In the genomic region with DNA sequence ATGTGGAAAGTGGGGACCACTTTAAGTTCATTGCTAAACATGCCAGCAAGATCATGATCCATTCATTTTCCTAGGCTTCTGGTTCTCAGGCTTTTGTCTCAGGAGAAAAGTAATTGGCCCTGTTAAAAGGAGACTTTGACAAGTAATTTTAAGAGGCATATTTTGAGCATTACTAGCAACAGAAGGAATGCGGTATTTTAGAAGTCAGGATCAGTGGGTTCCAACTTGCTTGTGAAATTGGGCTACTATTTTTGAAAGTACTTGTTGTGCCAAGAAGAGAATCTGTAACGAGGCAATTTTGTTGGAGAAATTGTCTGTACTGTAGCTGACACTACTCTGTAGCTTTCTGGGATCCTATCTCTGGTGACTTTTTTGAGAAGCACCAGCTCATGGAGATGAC, we compare ENCODE assay signal across 13 cellular contexts. TPM values are rescaled to one million over a fixed set of nuclear protein-coding genes. Genes with fewer than 3 reads are reported as not detected.
DNase-seq lines count a peak whose midpoint lies in the region; ATAC-seq and TF ChIP-seq lines count a peak whose summit lies in the region.
"Had no signal": no experiment of that assay in that cellular context is flagged by ENCODE, and none has a peak within 500 bp of the region (broad histone marks: within the 10 kb centered on the region; RNA-seq: fewer than 3 reads in every experiment).

No MANE protein-coding gene starts in this region.

- WGBS in lung, 2 donors: 59 to 80% methylated on average over 2 of the region's 2 CpGs

- peaks cover 6% of the 10 kb centered on the region for H3K36me3 Mint-ChIP-seq in activated naive CD8-positive, alpha-beta T cell
- H3K36me3 Mint-ChIP-seq in activated naive CD8-positive, alpha-beta T cell treated with anti-CD3 and anti-CD28 coated beads, Interleukin-2, amount 50 U/mL, for 24 hours (ENCODE audit: low read depth): peaks cover 9% of the 10 kb centered on the region

- H3K4me1 ChIP-seq in lung (ENCODE audit: control insufficient read depth in 2 of 2, insufficient read depth in 2 of 2, low read length in 2 of 2) (peaks cover 2 to 26% of the 10 kb centered on the region in 2 donors), uterus (peaks cover 0 to 12% of the 10 kb centered on the region in 2 donors)

- no peak for DNase-seq in activated naive CD8-positive, alpha-beta T cell treated with anti-CD3 and anti-CD28 coated beads, Interleukin-2, amount 50 U/mL, for 24 hours
- DNase-seq in dorsolateral prefrontal cortex (no peak), lung (ENCODE audit: low spot score) (no peak), uterus (no peak), MV-4-11 (lab: John Stamatoyannopoulos, UW) (no peak), mesenteric fat pad (ENCODE audit: low spot score) (no peak)
- DNase-seq: activated B cell treated with CpG ODN at 0.5 μM for 24 hours, foreskin melanocyte, NCI-H2029 treated with DMSO at 0.1 percent for 48 hours had no signal

- H3K9me3 ChIP-seq in lung (ENCODE audit: control insufficient read depth in 2 of 2, insufficient read depth in 1 of 2, low read length in 1 of 2): no peaks in the 10 kb centered on the region
- H3K9me3 ChIP-seq in uterus: no peaks in the 10 kb centered on the region
- H3K9me3 ChIP-seq: suprapubic skin had no signal

- peak overlapping the region in 42 of 59 donors; percentile 2 to 86 (median 62) for H3K27ac ChIP-seq in dorsolateral prefrontal cortex
- H3K27ac ChIP-seq in lung (ENCODE audit: low read depth in 1 of 2, low read length in 1 of 2): peak overlapping the region in 1 of 2 donors; percentile 67
- H3K27ac ChIP-seq in uterus: peak overlapping the region; percentile 75 to 77
- H3K27ac ChIP-seq: 22Rv1, suprapubic skin had no signal

- peak overlapping the region; percentile 31 for H3K27ac Mint-ChIP-seq in activated naive CD8-positive, alpha-beta T cell
- H3K27ac Mint-ChIP-seq in activated naive CD8-positive, alpha-beta T cell treated with anti-CD3 and anti-CD28 coated beads, Interleukin-2, amount 50 U/mL, for 24 hours: no peak overlapping the region
- H3K27ac Mint-ChIP-seq: activated B cell treated with CpG ODN at 0.5 μM for 24 hours had no signal

- no peak overlapping the region for H3K4me3 Mint-ChIP-seq in activated naive CD8-positive, alpha-beta T cell
- no peak overlapping the region for H3K4me3 Mint-ChIP-seq in activated naive CD8-positive, alpha-beta T cell treated with anti-CD3 and anti-CD28 coated beads, Interleukin-2, amount 50 U/mL, for 24 hours
- H3K4me3 Mint-ChIP-seq: activated B cell treated with CpG ODN at 0.5 μM for 24 hours had no signal

- no peaks in the 10 kb centered on the region for H3K9me3 Mint-ChIP-seq in activated naive CD8-positive, alpha-beta T cell (ENCODE audit: low read depth)
- H3K9me3 Mint-ChIP-seq in activated naive CD8-positive, alpha-beta T cell treated with anti-CD3 and anti-CD28 coated beads, Interleukin-2, amount 50 U/mL, for 24 hours: no peaks in the 10 kb centered on the region
- H3K9me3 Mint-ChIP-seq: activated B cell treated with CpG ODN at 0.5 μM for 24 hours had no signal

- H3K4me1 Mint-ChIP-seq in activated naive CD8-positive, alpha-beta T cell (ENCODE audit: low read depth): peaks cover 59% of the 10 kb centered on the region
- peaks cover 32% of the 10 kb centered on the region for H3K4me1 Mint-ChIP-seq in activated naive CD8-positive, alpha-beta T cell treated with anti-CD3 and anti-CD28 coated beads, Interleukin-2, amount 50 U/mL, for 24 hours

- H3K27me3 Mint-ChIP-seq in activated naive CD8-positive, alpha-beta T cell: no peaks in the 10 kb centered on the region
- H3K27me3 Mint-ChIP-seq in activated naive CD8-positive, alpha-beta T cell treated with anti-CD3 and anti-CD28 coated beads, Interleukin-2, amount 50 U/mL, for 24 hours: no peaks in the 10 kb centered on the region
- H3K27me3 Mint-ChIP-seq: activated B cell treated with CpG ODN at 0.5 μM for 24 hours had no signal

- intact Hi-C loops in dorsolateral prefrontal cortex (cut with DNase I) (no loop called here), uterus (cut with DNase I; ENCODE audit: low total_unique reads) (no loop called here)

- ATAC-seq in activated naive CD8-positive, alpha-beta T cell treated with anti-CD3 and anti-CD28 coated beads, Interleukin-2, amount 50 U/mL, for 24 hours: no peak
- ATAC-seq in lung (ENCODE audit: insufficient read depth, low FRiP score) (peak; percentile 41), GM21360 (IDR thresholded peaks at IDR 0.05; ENCODE audit: unreplicated experiment) (no peak)

- H3K36me3 ChIP-seq in lung (ENCODE audit: control insufficient read depth in 2 of 2, insufficient read depth in 2 of 2, low read length in 2 of 2) (no peaks in the 10 kb centered on the region), uterus (no peaks in the 10 kb centered on the region)
- H3K36me3 ChIP-seq: suprapubic skin had no signal

- no peak for TF ChIP-seq POLR2A in uterus (IDR thresholded peaks at IDR 0.05)

- no peak for TF ChIP-seq CTCF in dorsolateral prefrontal cortex (IDR thresholded peaks at IDR 0.05 in 54 of 56, conservative IDR thresholded peaks at IDR 0.05 in 2 of 56; ENCODE audit: low read depth in 1 of 56, partially characterized antibody in 56 of 56)
- TF ChIP-seq CTCF in lung (IDR thresholded peaks at IDR 0.05; ENCODE audit: control extremely low read depth, extremely low read depth): no peak
- no peak for TF ChIP-seq CTCF in uterus (IDR thresholded peaks at IDR 0.05)

- H3K4me3 ChIP-seq in dorsolateral prefrontal cortex: no peak overlapping the region
- no peak overlapping the region for H3K4me3 ChIP-seq in lung
- no peak overlapping the region for H3K4me3 ChIP-seq in uterus
- H3K4me3 ChIP-seq: suprapubic skin had no signal

- H3K27me3 ChIP-seq in dorsolateral prefrontal cortex (no peaks in the 10 kb centered on the region), lung (ENCODE audit: control insufficient read depth, insufficient read depth) (no peaks in the 10 kb centered on the region), uterus (no peaks in the 10 kb centered on the region)
- H3K27me3 ChIP-seq: suprapubic skin had no signal

RNA-seq across cellular contexts. Expression of a gene that starts 59.4 kb away (rescaled TPM):
- total RNA-seq in dorsolateral prefrontal cortex (10 to 100 TPM; 20.1 to 73.1 (median 49.0) TPM), lung (10 to 100 TPM; 18.8 to 25.8 TPM), uterus (10 to 100 TPM; 20.0 to 47.2 (median 26.6) TPM), mesenteric fat pad (23.1 TPM)
- 1 to 10 TPM; 4.3 to 8.5 TPM for polyA plus RNA-seq in lung
